In genomic region chr13:43348397-43348796, GRCh38 we compare ENCODE assay signal across 16 cellular contexts.
DNase-seq lines count a peak whose midpoint lies in the region; ATAC-seq, FAIRE-seq and TF ChIP-seq lines count a peak whose summit lies in the region.
"Had no signal": no experiment of that assay in that cellular context is flagged by ENCODE, and none has a peak within 500 bp of the region (broad histone marks: within the 10 kb centered on the region; RNA-seq: fewer than 3 reads in every experiment).

No MANE protein-coding gene starts in this region.

- FAIRE-seq in GM18507 (lab: Jason Lieb, UNC), result peak; percentile 33
- FAIRE-seq: islet of Langerhans had no signal

- H3K9me3 Mint-ChIP-seq in activated T-cell treated with anti-CD3 and anti-CD28 coated beads, Interleukin-2, amount 50 U/mL, for 72 hours, result no peaks in the 10 kb centered on the region
- H3K9me3 Mint-ChIP-seq: activated CD4-positive, alpha-beta memory T cell treated with anti-CD3 and anti-CD28 coated beads for 36 hours had no signal

- H3K4me1 Mint-ChIP-seq in activated T-cell treated with anti-CD3 and anti-CD28 coated beads, Interleukin-2, amount 50 U/mL, for 72 hours (ENCODE audit: low read depth), result no peaks in the 10 kb centered on the region

- no peak overlapping the region for H3K4me3 ChIP-seq in astrocyte of the spinal cord (ENCODE audit: low read depth, low read length)
- H3K4me3 ChIP-seq in kidney epithelial cell (ENCODE audit: low read depth, low read length), result no peak overlapping the region
- H3K4me3 ChIP-seq: gastroesophageal sphincter, tibial artery had no signal

- H3K36me3 ChIP-seq in kidney epithelial cell (ENCODE audit: control insufficient read depth, insufficient read depth, low read length), result no peaks in the 10 kb centered on the region
- H3K36me3 ChIP-seq: tibial artery had no signal

- no peak for ATAC-seq in activated T-cell treated with anti-CD3 and anti-CD28 coated beads, Interleukin-2, amount 50 U/mL, for 72 hours (replicated peaks in 1 of 2)
- ATAC-seq: gastroesophageal sphincter had no signal

- no peaks in the 10 kb centered on the region for H3K36me3 Mint-ChIP-seq in activated T-cell treated with anti-CD3 and anti-CD28 coated beads, Interleukin-2, amount 50 U/mL, for 72 hours (ENCODE audit: insufficient read depth in 2 of 2)
- H3K36me3 Mint-ChIP-seq: activated CD4-positive, alpha-beta memory T cell treated with anti-CD3 and anti-CD28 coated beads for 36 hours had no signal

- in situ Hi-C loops in astrocyte of the spinal cord (cut with HindIII; ENCODE audit: low sequenced_read_pairs), result no loop called here

- no peaks in the 10 kb centered on the region for H3K27me3 ChIP-seq in kidney epithelial cell (ENCODE audit: control insufficient read depth, insufficient read depth, low read length)
- H3K27me3 ChIP-seq: gastroesophageal sphincter, tibial artery had no signal

- TF ChIP-seq CTCF in astrocyte of the spinal cord (IDR thresholded peaks at IDR 0.05; ENCODE audit: low read depth, low read length) (no peak), kidney epithelial cell (IDR thresholded peaks at IDR 0.05; ENCODE audit: insufficient read depth, low read length, poor library complexity, severe bottlenecking) (no peak)

- DNase-seq in GM18507 (ENCODE audit: extremely low spot score, insufficient read length, low read depth) (no peak), NCI-H69 (lab: John Stamatoyannopoulos, UW) (peak; percentile 82), astrocyte of the spinal cord (ENCODE audit: low read depth, low spot score) (peak; percentile 51), kidney epithelial cell (ENCODE audit: low read depth) (peak; percentile 48), SHP77 (lab: John Stamatoyannopoulos, UW) (no peak)
- no peak for DNase-seq in activated CD4-positive, alpha-beta T cell treated with anti-CD3 and anti-CD28 coated beads, Interleukin-2, amount 50 U/mL, for 1 hour
- DNase-seq in activated T-cell treated with anti-CD3 and anti-CD28 coated beads, Interleukin-2, amount 50 U/mL, for 72 hours, result no peak
- DNase-seq in stimulated activated CD4-positive, alpha-beta T cell treated with anti-CD3 and anti-CD28 coated beads, Interleukin-4, amount 100 ng/mL, for 24 hours, result no peak
- DNase-seq: activated CD4-positive, alpha-beta memory T cell treated with anti-CD3 and anti-CD28 coated beads for 36 hours; anterior cingulate cortex; effector CD4-positive, alpha-beta T cell; NCI-H1105 treated with DMSO at 0.1 percent for 48 hours; NCI-H510A; tibial artery had no signal

- no peak overlapping the region for H3K27ac Mint-ChIP-seq in activated T-cell treated with anti-CD3 and anti-CD28 coated beads, Interleukin-2, amount 50 U/mL, for 72 hours
- H3K27ac Mint-ChIP-seq: activated CD4-positive, alpha-beta memory T cell treated with anti-CD3 and anti-CD28 coated beads for 36 hours had no signal

- no peak overlapping the region for H3K4me3 Mint-ChIP-seq in activated T-cell treated with anti-CD3 and anti-CD28 coated beads, Interleukin-2, amount 50 U/mL, for 72 hours
- H3K4me3 Mint-ChIP-seq: activated CD4-positive, alpha-beta memory T cell treated with anti-CD3 and anti-CD28 coated beads for 36 hours had no signal

- peaks cover 23% of the 10 kb centered on the region for H3K27me3 Mint-ChIP-seq in activated T-cell treated with anti-CD3 and anti-CD28 coated beads, Interleukin-2, amount 50 U/mL, for 72 hours (ENCODE audit: low read depth)

Comparison
In these comparisons a context has a peak if more than half of its experiments do, and no peak if none do; other contexts are left out.
1. DNase-seq: peak in NCI-H69 (single experiment), astrocyte of the spinal cord (single experiment) and kidney epithelial cell (single experiment); none in GM18507 (single experiment), activated CD4-positive, alpha-beta T cell treated with anti-CD3 and anti-CD28 coated beads, Interleukin-2, amount 50 U/mL, for 1 hour (single experiment), activated T-cell treated with anti-CD3 and anti-CD28 coated beads, Interleukin-2, amount 50 U/mL, for 72 hours (0 of 2), SHP77 (0 of 2) and stimulated activated CD4-positive, alpha-beta T cell treated with anti-CD3 and anti-CD28 coated beads, Interleukin-4, amount 100 ng/mL, for 24 hours (single experiment).